2 cellular contexts compared by ENCODE assay signal in genomic region chr6:137216106-137216505, GRCh38.
TF ChIP-seq lines count a peak whose summit lies in the region.

No MANE protein-coding gene starts in this region.

TF ChIP-seq in IMR-90, 13 proteins besides CTCF, POLR2A, EP300 and RAD21:
- no peak for TF ChIP-seq NFE2L2 (IDR thresholded peaks at IDR 0.05; ENCODE audit: low read depth, low read length)
- no peak for TF ChIP-seq MXI1 (IDR thresholded peaks at IDR 0.05; ENCODE audit: borderline replicate concordance, low read depth, low read length)
- no peak for TF ChIP-seq CEBPB (IDR thresholded peaks at IDR 0.05; ENCODE audit: low read depth, low read length)
- no peak for TF ChIP-seq USF2 (IDR thresholded peaks at IDR 0.05; ENCODE audit: low read depth, low read length)
- no peak for TF ChIP-seq SMC3 (IDR thresholded peaks at IDR 0.05; ENCODE audit: low read depth, low read length)
- TF ChIP-seq FOS (IDR thresholded peaks at IDR 0.05; ENCODE audit: low read depth, low read length) = no peak
- no peak for TF ChIP-seq RCOR1 (IDR thresholded peaks at IDR 0.05; ENCODE audit: insufficient replicate concordance, low read length)
- no peak for TF ChIP-seq RFX5 (IDR thresholded peaks at IDR 0.05; ENCODE audit: low read depth, low read length)
- TF ChIP-seq ELK1 (IDR thresholded peaks at IDR 0.05; ENCODE audit: borderline replicate concordance, low read depth, low read length) = no peak
- no peak for TF ChIP-seq MAZ (IDR thresholded peaks at IDR 0.05; ENCODE audit: borderline replicate concordance, low read depth, low read length)
- no peak for TF ChIP-seq CHD1 (IDR thresholded peaks at IDR 0.05; ENCODE audit: low read depth, low read length)
- TF ChIP-seq BHLHE40 (IDR thresholded peaks at IDR 0.05; ENCODE audit: low read depth, low read length) = no peak
- TF ChIP-seq MAFK (IDR thresholded peaks at IDR 0.05; ENCODE audit: low read depth, low read length) = no peak

TF ChIP-seq in GM12878, 131 proteins besides CTCF, POLR2A, EP300 and RAD21:
- TF ChIP-seq POU2F2 (IDR thresholded peaks at IDR 0.05; ENCODE audit: borderline replicate concordance, low read depth, low read length) = no peak
- no peak for TF ChIP-seq NFIC (IDR thresholded peaks at IDR 0.05; ENCODE audit: low read depth, low read length)
- TF ChIP-seq SUPT20H (IDR thresholded peaks at IDR 0.05; ENCODE audit: borderline replicate concordance, control insufficient read depth, low read depth, low read length) = no peak
TF ChIP-seq in GM12878: peak in this region for 0.
